11 cellular contexts compared by ENCODE assay signal in the genomic region with DNA sequence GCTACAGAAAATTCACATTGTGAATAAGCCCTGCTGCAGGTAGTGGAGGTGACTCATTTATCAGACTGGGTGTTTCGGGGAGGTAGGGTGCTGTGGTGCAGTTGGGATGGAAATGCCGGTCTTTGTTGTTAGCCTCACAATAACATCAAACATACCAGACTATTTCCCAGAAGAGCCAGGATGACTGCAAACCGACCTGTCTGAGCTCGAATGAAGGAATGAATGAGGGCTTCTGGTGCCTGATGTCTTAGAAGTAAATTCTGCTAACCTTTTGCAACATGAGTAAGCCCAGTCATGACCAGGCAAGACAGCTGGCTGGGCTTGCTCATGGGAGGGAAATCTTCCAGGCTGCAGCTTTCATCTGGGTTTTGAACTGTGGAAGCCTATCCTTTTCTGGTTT. TPM values are rescaled to one million over a fixed set of nuclear protein-coding genes. Genes with fewer than 3 reads are reported as not detected.
DNase-seq lines count a peak whose midpoint lies in the region; ATAC-seq and TF ChIP-seq lines count a peak whose summit lies in the region.
"Had no signal": no experiment of that assay in that cellular context is flagged by ENCODE, and none has a peak within 500 bp of the region (broad histone marks: within the 10 kb centered on the region; RNA-seq: fewer than 3 reads in every experiment).

No MANE protein-coding gene starts in this region.

- POLR2A ChIA-PET in naive thymus-derived CD8-positive, alpha-beta T cell (lab: Charles Lee), result no interaction called here

- H3K27me3 ChIP-seq in WERI-Rb-1 (ENCODE audit: insufficient read depth, low read depth, severe bottlenecking), result no peaks in the 10 kb centered on the region
- H3K27me3 ChIP-seq: heart left ventricle, thyroid gland had no signal

- peaks cover 22% of the 10 kb centered on the region for H3K36me3 ChIP-seq in WERI-Rb-1

- H3K27me3 Mint-ChIP-seq in CD14-positive monocyte (ENCODE audit: low read depth in 3 of 3) (peaks cover 0 to 2% (median 0%) of the 10 kb centered on the region in 3 donors), chondrocyte (ENCODE audit: low read depth) (no peaks in the 10 kb centered on the region)
- H3K27me3 Mint-ChIP-seq in naive thymus-derived CD8-positive, alpha-beta T cell, result no peaks in the 10 kb centered on the region

- peaks cover 27% of the 10 kb centered on the region for H3K4me1 Mint-ChIP-seq in CD14-positive monocyte
- peaks cover 34% of the 10 kb centered on the region for H3K4me1 Mint-ChIP-seq in chondrocyte (ENCODE audit: low read depth)
- H3K4me1 Mint-ChIP-seq in naive thymus-derived CD8-positive, alpha-beta T cell, result peaks cover 14 to 26% (median 19%) of the 10 kb centered on the region in 4 donors

- H3K9me3 Mint-ChIP-seq in CD14-positive monocyte, result no peaks in the 10 kb centered on the region
- H3K9me3 Mint-ChIP-seq in chondrocyte (ENCODE audit: low read depth), result no peaks in the 10 kb centered on the region
- H3K9me3 Mint-ChIP-seq in naive thymus-derived CD8-positive, alpha-beta T cell, result no peaks in the 10 kb centered on the region

- peaks cover 10% of the 10 kb centered on the region in 2 donors for H3K36me3 Mint-ChIP-seq in CD14-positive monocyte
- H3K36me3 Mint-ChIP-seq in chondrocyte (ENCODE audit: low read depth), result peaks cover 3% of the 10 kb centered on the region
- peaks cover 0 to 17% (median 0%) of the 10 kb centered on the region in 3 donors for H3K36me3 Mint-ChIP-seq in naive thymus-derived CD8-positive, alpha-beta T cell

- intact Hi-C loops in CD14-positive monocyte (cut with micrococcal nuclease), result no loop called here

- H3K27ac Mint-ChIP-seq in CD14-positive monocyte, result peak overlapping the region in 5 of 7 donors; percentile 37 to 100 (median 100)
- H3K27ac Mint-ChIP-seq in chondrocyte (ENCODE audit: unreplicated experiment), result peak overlapping the region; percentile 73
- peak overlapping the region in 8 of 10 donors; percentile 47 to 100 (median 80) for H3K27ac Mint-ChIP-seq in naive thymus-derived CD8-positive, alpha-beta T cell

- no peak overlapping the region for H3K27ac ChIP-seq in WERI-Rb-1
- H3K27ac ChIP-seq: KMS-11, thyroid gland had no signal

- H3K4me3 Mint-ChIP-seq in CD14-positive monocyte (no peak overlapping the region), chondrocyte (ENCODE audit: unreplicated experiment) (no peak overlapping the region)
- H3K4me3 Mint-ChIP-seq in naive thymus-derived CD8-positive, alpha-beta T cell, result peak overlapping the region in 7 of 10 donors; percentile 3 to 71 (median 43)

- H3K9me3 ChIP-seq in WERI-Rb-1 (ENCODE audit: severe bottlenecking), result no peaks in the 10 kb centered on the region
- H3K9me3 ChIP-seq: heart left ventricle, thyroid gland had no signal

- H3K4me3 ChIP-seq in WERI-Rb-1 (ENCODE audit: low read depth, low read length), result no peak overlapping the region
- H3K4me3 ChIP-seq: heart left ventricle, thyroid gland had no signal

- ATAC-seq in naive thymus-derived CD8-positive, alpha-beta T cell, result no peak
- ATAC-seq: heart left ventricle had no signal

- TF ChIP-seq CTCF in CD14-positive monocyte (IDR thresholded peaks at IDR 0.05) (no peak), chondrocyte (IDR thresholded peaks at IDR 0.05) (no peak), WERI-Rb-1 (IDR thresholded peaks at IDR 0.05; ENCODE audit: low read depth, low read length) (no peak)

- no peak for DNase-seq in CD14-positive monocyte (ENCODE audit: low spot score)
- peak; percentile 88 for DNase-seq in HPDE6-E6E7 (ENCODE audit: extremely low spot score)
- DNase-seq in chondrocyte (ENCODE audit: low spot score), result no peak
- no peak for DNase-seq in naive thymus-derived CD8-positive, alpha-beta T cell
- no peak for DNase-seq in DMS79 treated with DMSO at 0.1 percent for 48 hours (lab: John Stamatoyannopoulos, UW)
- no peak for DNase-seq in cortex of kidney (lab: John Stamatoyannopoulos, UW)
- no peak for DNase-seq in WERI-Rb-1
- no peak for DNase-seq in NCI-H1694 (lab: John Stamatoyannopoulos, UW)

RNA-seq across cellular contexts. Expression of a gene that starts 2.4 kb away (rescaled TPM):
- polyA plus RNA-seq in CD14-positive monocyte, result 100 to 1,000 TPM; 139 to 154 TPM
- total RNA-seq in chondrocyte, result 142 to 161 TPM (median 155 TPM) in 3 replicates
- total RNA-seq in naive thymus-derived CD8-positive, alpha-beta T cell, result 10 to 100 TPM; 86.8 to 93.7 TPM
- 100 to 1,000 TPM; 145 to 155 (median 151) TPM for polyA plus RNA-seq in naive thymus-derived CD8-positive, alpha-beta T cell

RNA-seq across cellular contexts. Expression of a gene that starts 27.6 kb away (rescaled TPM):
- 10 to 100 TPM; 16.1 to 16.5 TPM for polyA plus RNA-seq in CD14-positive monocyte
- 12.8 to 15.7 TPM (median 13.2 TPM) in 3 replicates for total RNA-seq in chondrocyte
- 10 to 100 TPM; 13.7 to 16.1 TPM for total RNA-seq in naive thymus-derived CD8-positive, alpha-beta T cell
- 10 to 100 TPM in 1 of 3 donors, 1 to 10 TPM in 2; 8.1 to 26.0 (median 9.4) TPM for polyA plus RNA-seq in naive thymus-derived CD8-positive, alpha-beta T cell

Comparison
In these comparisons a context has a peak if more than half of its experiments do, and no peak if none do; other contexts are left out.
1. H3K4me3 Mint-ChIP-seq: peak in naive thymus-derived CD8-positive, alpha-beta T cell (7 of 10); none in CD14-positive monocyte (0 of 2) and chondrocyte (single experiment).
2. Peak in every context shown above with its lines, with median percentiles within 50 percentile points of each other: H3K27ac Mint-ChIP-seq.